10 cellular contexts compared by ENCODE assay signal in the genomic region with DNA sequence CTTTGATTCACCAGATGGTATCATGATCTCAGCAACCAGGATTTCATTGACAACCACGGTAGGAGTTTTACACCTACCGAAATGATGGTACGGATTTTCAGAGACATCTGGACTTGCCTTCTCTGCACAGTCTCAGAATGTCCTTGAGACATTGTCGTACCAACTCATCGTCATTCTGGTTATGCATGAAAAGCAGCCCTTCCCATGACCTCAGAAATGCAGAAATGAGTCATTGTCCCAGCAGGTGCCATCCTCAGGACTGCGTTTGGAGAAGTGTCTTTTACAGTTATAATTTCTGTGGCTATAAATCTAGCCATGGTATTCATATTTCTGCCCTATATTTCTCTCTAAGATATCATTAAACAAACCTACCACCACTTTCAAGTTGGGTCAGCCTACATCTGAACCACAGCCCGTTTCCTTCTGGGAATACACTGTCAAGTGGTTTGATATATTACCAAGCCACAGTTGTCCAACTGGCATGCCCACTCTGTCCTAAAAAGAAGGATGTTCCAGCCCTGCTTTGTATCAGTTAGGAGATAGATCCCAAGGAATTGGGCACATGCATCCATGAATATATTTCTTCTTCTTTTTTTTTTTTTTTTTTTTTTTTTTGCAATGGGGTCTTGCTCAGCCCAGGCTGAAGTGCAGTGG. TPM values are rescaled to one million over a fixed set of nuclear protein-coding genes. Genes with fewer than 3 reads are reported as not detected.
DNase-seq lines count a peak whose midpoint lies in the region; ATAC-seq, FAIRE-seq and TF ChIP-seq lines count a peak whose summit lies in the region.
"Had no signal": no experiment of that assay in that cellular context is flagged by ENCODE, and none has a peak within 500 bp of the region (broad histone marks: within the 10 kb centered on the region; RNA-seq: fewer than 3 reads in every experiment).

No MANE protein-coding gene starts in this region.

- H3K4ac ChIP-seq in trophoblast cell (ENCODE audit: low read depth, low read length) = no peak overlapping the region

- H4K12ac ChIP-seq in trophoblast cell (ENCODE audit: low read depth, low read length) = no peak overlapping the region

- DNase-seq in activated CD4-positive, alpha-beta T cell treated with anti-CD3 and anti-CD28 coated beads for 36 hours = peak; percentile 48
- no peak for DNase-seq in activated CD4-positive, alpha-beta T cell treated with anti-CD3 and anti-CD28 coated beads, Interleukin-2, amount 10 ng/mL, durations not matched to agents 24 days and 14 days
- peak; percentile 30 for DNase-seq in RCC 7860 (ENCODE audit: low spot score)
- DNase-seq in trophoblast cell = peak; percentile 73 to 89
- no peak for DNase-seq in AML-193 (lab: John Stamatoyannopoulos, UW)
- no peak for DNase-seq in RWPE1 (ENCODE audit: low spot score)
- DNase-seq: naive thymus-derived CD8-positive, alpha-beta T cell had no signal

- peaks cover 14% of the 10 kb centered on the region for H3K27me3 Mint-ChIP-seq in activated CD4-positive, alpha-beta T cell treated with anti-CD3 and anti-CD28 coated beads for 36 hours
- H3K27me3 Mint-ChIP-seq in activated CD4-positive, alpha-beta T cell treated with anti-CD3 and anti-CD28 coated beads, Interleukin-2, amount 10 ng/mL, durations not matched to agents 24 days and 14 days = peaks cover 33% of the 10 kb centered on the region

- peak; percentile 83 for ATAC-seq in activated CD4-positive, alpha-beta T cell treated with anti-CD3 and anti-CD28 coated beads for 36 hours
- ATAC-seq in HG02610 (IDR thresholded peaks at IDR 0.05; ENCODE audit: unreplicated experiment) (peak; percentile 69), HG02678 (IDR thresholded peaks at IDR 0.05; ENCODE audit: unreplicated experiment) (no peak)
- ATAC-seq: naive thymus-derived CD8-positive, alpha-beta T cell had no signal

- no peak overlapping the region for H3K23ac ChIP-seq in trophoblast cell (ENCODE audit: low read length)

- no peak overlapping the region for H2BK12ac ChIP-seq in trophoblast cell (ENCODE audit: low read length)

- no peak overlapping the region for H4K8ac ChIP-seq in trophoblast cell (ENCODE audit: low read depth, low read length)

- H2AK5ac ChIP-seq in trophoblast cell (ENCODE audit: low read length) = no peak overlapping the region

- H2BK120ac ChIP-seq in trophoblast cell (ENCODE audit: insufficient read depth, low read length, poor library complexity) = no peak overlapping the region

- H3K79me2 ChIP-seq in trophoblast cell (ENCODE audit: control insufficient read depth, insufficient read depth, low read length, poor library complexity) = no peaks in the 10 kb centered on the region

- WGBS in trophoblast cell (ENCODE audit: extremely low coverage, insufficient coverage, insufficient read length) = no CpG with 5 or more reads among the region's 7 CpGs

- H3K27ac ChIP-seq in trophoblast cell (ENCODE audit: low read depth, low read length) (no peak overlapping the region), RWPE1 (no peak overlapping the region)

- H3K4me1 ChIP-seq in trophoblast cell (ENCODE audit: control insufficient read depth in 1 of 2, insufficient read depth in 2 of 2, low read length in 2 of 2) = peaks cover 0 to 3% of the 10 kb centered on the region in 2 experiments

- intact Hi-C loops in activated CD4-positive, alpha-beta T cell treated with anti-CD3 and anti-CD28 coated beads for 36 hours (cut with DNase I, micrococcal nuclease) = loop anchor here (1.0 to 10.0 kb wide), 3 partner anchors 22 to 746 kb away; a partner anchor contains a TSS
- intact Hi-C loops in activated CD4-positive, alpha-beta T cell treated with anti-CD3 and anti-CD28 coated beads, Interleukin-2, amount 10 ng/mL, durations not matched to agents 24 days and 14 days (cut with micrococcal nuclease) = loop anchor here (10.0 kb wide), 1 partner anchor 456 kb away; no protein-coding TSS in a partner anchor

- H3K9ac ChIP-seq in trophoblast cell (ENCODE audit: low read length) = no peak overlapping the region

- no peak overlapping the region for H3K18ac ChIP-seq in trophoblast cell (ENCODE audit: low read length)

- H3K9me3 Mint-ChIP-seq in activated CD4-positive, alpha-beta T cell treated with anti-CD3 and anti-CD28 coated beads for 36 hours (ENCODE audit: low read depth) = no peaks in the 10 kb centered on the region
- H3K9me3 Mint-ChIP-seq in activated CD4-positive, alpha-beta T cell treated with anti-CD3 and anti-CD28 coated beads, Interleukin-2, amount 10 ng/mL, durations not matched to agents 24 days and 14 days = no peaks in the 10 kb centered on the region
- H3K9me3 Mint-ChIP-seq: naive thymus-derived CD8-positive, alpha-beta T cell had no signal

- CTCF ChIA-PET in activated CD4-positive, alpha-beta T cell treated with anti-CD3 and anti-CD28 coated beads for 36 hours (lab: Charles Lee) = no interaction called here
- CTCF ChIA-PET in RWPE1 (lab: Yijun Ruan, JAX) = no interaction called here

- no peak overlapping the region for H3K27ac Mint-ChIP-seq in activated CD4-positive, alpha-beta T cell treated with anti-CD3 and anti-CD28 coated beads for 36 hours
- H3K27ac Mint-ChIP-seq in activated CD4-positive, alpha-beta T cell treated with anti-CD3 and anti-CD28 coated beads, Interleukin-2, amount 10 ng/mL, durations not matched to agents 24 days and 14 days = no peak overlapping the region

- no peak overlapping the region for H2BK5ac ChIP-seq in trophoblast cell (ENCODE audit: low read depth, low read length, poor library complexity)

- no peak overlapping the region for H2AFZ ChIP-seq in trophoblast cell (ENCODE audit: insufficient read depth, low read length, poor library complexity)

- POLR2A ChIA-PET in activated CD4-positive, alpha-beta T cell treated with anti-CD3 and anti-CD28 coated beads for 36 hours (lab: Charles Lee) = interaction anchor here (0.7 kb wide), 1 partner anchor 22 kb away, joined by 3 read pairs; no protein-coding TSS in a partner anchor
- POLR2A ChIA-PET in RWPE1 (lab: Yijun Ruan, JAX; ENCODE audit: low non-redundant PET) = no interaction called here

- no peak for TF ChIP-seq CTCF in RWPE1 (conservative IDR thresholded peaks at IDR 0.05; ENCODE audit: low read depth)

- no peak overlapping the region for H3K14ac ChIP-seq in trophoblast cell (ENCODE audit: low read length)

- peaks cover 2% of the 10 kb centered on the region for H3K79me1 ChIP-seq in trophoblast cell (ENCODE audit: low read length)

- no peaks in the 10 kb centered on the region for H3K9me3 ChIP-seq in trophoblast cell (ENCODE audit: insufficient read depth, low read depth, low read length)

- H3K36me3 ChIP-seq in trophoblast cell (ENCODE audit: control insufficient read depth in 1 of 2, insufficient read depth in 2 of 2, low read length in 2 of 2) = no peaks in the 10 kb centered on the region

- no peaks in the 10 kb centered on the region for H3K36me3 Mint-ChIP-seq in activated CD4-positive, alpha-beta T cell treated with anti-CD3 and anti-CD28 coated beads for 36 hours (ENCODE audit: low read depth)
- H3K36me3 Mint-ChIP-seq in activated CD4-positive, alpha-beta T cell treated with anti-CD3 and anti-CD28 coated beads, Interleukin-2, amount 10 ng/mL, durations not matched to agents 24 days and 14 days (ENCODE audit: low read depth) = no peaks in the 10 kb centered on the region
- H3K36me3 Mint-ChIP-seq: naive thymus-derived CD8-positive, alpha-beta T cell had no signal

- no peak for FAIRE-seq in RCC 7860 (lab: Jason Lieb, UNC)
- FAIRE-seq: endometrium had no signal

- H3K4me3 Mint-ChIP-seq in activated CD4-positive, alpha-beta T cell treated with anti-CD3 and anti-CD28 coated beads for 36 hours = no peak overlapping the region
- no peak overlapping the region for H3K4me3 Mint-ChIP-seq in activated CD4-positive, alpha-beta T cell treated with anti-CD3 and anti-CD28 coated beads, Interleukin-2, amount 10 ng/mL, durations not matched to agents 24 days and 14 days
- H3K4me3 Mint-ChIP-seq: naive thymus-derived CD8-positive, alpha-beta T cell had no signal

- H3K4me2 ChIP-seq in trophoblast cell (ENCODE audit: low read length) = no peak overlapping the region

- H3K4me1 Mint-ChIP-seq in activated CD4-positive, alpha-beta T cell treated with anti-CD3 and anti-CD28 coated beads for 36 hours = peaks cover 10% of the 10 kb centered on the region
- H3K4me1 Mint-ChIP-seq in activated CD4-positive, alpha-beta T cell treated with anti-CD3 and anti-CD28 coated beads, Interleukin-2, amount 10 ng/mL, durations not matched to agents 24 days and 14 days = peaks cover 21% of the 10 kb centered on the region

- no peak overlapping the region for H4K91ac ChIP-seq in trophoblast cell (ENCODE audit: low read depth, low read length)

- no peak overlapping the region for H3K4me3 ChIP-seq in trophoblast cell (ENCODE audit: low read depth, low read length)

- H3K27me3 ChIP-seq in trophoblast cell (ENCODE audit: insufficient read depth, low read length) = no peaks in the 10 kb centered on the region

RNA-seq across cellular contexts. Expression of a gene that starts 7.5 kb away (rescaled TPM):
- total RNA-seq in activated CD4-positive, alpha-beta T cell treated with anti-CD3 and anti-CD28 coated beads for 36 hours = under 1 TPM; 0.12 to 0.23 TPM
- total RNA-seq in activated CD4-positive, alpha-beta T cell treated with anti-CD3 and anti-CD28 coated beads, Interleukin-2, amount 10 ng/mL, durations not matched to agents 24 days and 14 days = 0.33 and 0.43 TPM in 2 replicates
- 2.2 and 2.7 TPM in 2 replicates for polyA plus RNA-seq in trophoblast cell (2013)
- total RNA-seq: naive thymus-derived CD8-positive, alpha-beta T cell had no signal

RNA-seq across cellular contexts. Expression of a gene that starts 31.2 kb away (rescaled TPM):
- total RNA-seq in activated CD4-positive, alpha-beta T cell treated with anti-CD3 and anti-CD28 coated beads for 36 hours = 10 to 100 TPM; 66.2 to 68.4 TPM
- total RNA-seq in activated CD4-positive, alpha-beta T cell treated with anti-CD3 and anti-CD28 coated beads, Interleukin-2, amount 10 ng/mL, durations not matched to agents 24 days and 14 days = 58.6 and 65.6 TPM in 2 replicates
- 565 and 566 TPM in 2 replicates for polyA plus RNA-seq in trophoblast cell (2013)

Comparison
In these comparisons a context has a peak if more than half of its experiments do, and no peak if none do; other contexts are left out.
1. DNase-seq: peak in activated CD4-positive, alpha-beta T cell treated with anti-CD3 and anti-CD28 coated beads for 36 hours (single experiment), RCC 7860 (single experiment) and trophoblast cell (2 of 2); none in activated CD4-positive, alpha-beta T cell treated with anti-CD3 and anti-CD28 coated beads, Interleukin-2, amount 10 ng/mL, durations not matched to agents 24 days and 14 days (single experiment), AML-193 (0 of 2) and RWPE1 (single experiment).